ENCODE assay signal across 18 cellular contexts in genomic region chr1:147569587-147570241, GRCh38. TPM values are rescaled to one million over a fixed set of nuclear protein-coding genes. Genes with fewer than 3 reads are reported as not detected.
A peak's percentile ranks its signal among the peaks of the same experiment; 100 is the strongest.
DNase-seq lines count a peak whose midpoint lies in the region; ATAC-seq, FAIRE-seq and TF ChIP-seq lines count a peak whose summit lies in the region.
"Had no signal": no experiment of that assay in that cellular context is flagged by ENCODE, and none has a peak within 500 bp of the region (broad histone marks: within the 10 kb centered on the region; RNA-seq: fewer than 3 reads in every experiment).

No MANE protein-coding gene starts in this region.

- peaks cover 6% of the 10 kb centered on the region for H3K27me3 ChIP-seq in keratinocyte (ENCODE audit: control insufficient read depth, extremely low read depth, insufficient read depth, low read length)
- H3K27me3 ChIP-seq in mammary epithelial cell (ENCODE audit: insufficient read depth, low read length) = peaks cover 4% of the 10 kb centered on the region
- H3K27me3 ChIP-seq: BE2C had no signal

- H3K9me3 Mint-ChIP-seq in activated naive CD4-positive, alpha-beta T cell treated with anti-CD3 and anti-CD28 coated beads, Interleukin-2, amount 50 U/mL, for 72 hours = no peaks in the 10 kb centered on the region
- H3K9me3 Mint-ChIP-seq in activated T-helper 17 cell treated with anti-CD3 and anti-CD28 coated beads, Interleukin-2, amount 50 U/mL, for 72 hours = no peaks in the 10 kb centered on the region

- H3K4me2 ChIP-seq in keratinocyte (ENCODE audit: control insufficient read depth, extremely low read depth, insufficient read depth, low read depth, low read length) (no peak overlapping the region), mammary epithelial cell (ENCODE audit: insufficient read depth, low read depth, low read length) (no peak overlapping the region)

- H3K4me1 ChIP-seq in keratinocyte (ENCODE audit: control insufficient read depth, extremely low read depth, insufficient read depth, low read length) = no peaks in the 10 kb centered on the region
- no peaks in the 10 kb centered on the region for H3K4me1 ChIP-seq in mammary epithelial cell (ENCODE audit: insufficient read depth, low read length)
- H3K4me1 ChIP-seq: BE2C had no signal

- H3K27ac Mint-ChIP-seq in activated naive CD4-positive, alpha-beta T cell treated with anti-CD3 and anti-CD28 coated beads, Interleukin-2, amount 50 U/mL, for 72 hours = peak overlapping the region; percentile 42 to 63
- peak overlapping the region; percentile 44 for H3K27ac Mint-ChIP-seq in activated T-helper 17 cell treated with anti-CD3 and anti-CD28 coated beads, Interleukin-2, amount 50 U/mL, for 72 hours
- H3K27ac Mint-ChIP-seq: CD4-positive, alpha-beta memory T cell had no signal

- intact Hi-C loops in mammary epithelial cell (cut with micrococcal nuclease) = no loop called here
- intact Hi-C loops in lower leg skin (cut with DNase I; ENCODE audit: low total_unique reads) = no loop called here

- H2AFZ ChIP-seq in keratinocyte (ENCODE audit: control insufficient read depth, low read length) (no peak overlapping the region), mammary epithelial cell (ENCODE audit: low read depth, low read length) (no peak overlapping the region)

- peaks cover 3% of the 10 kb centered on the region for H3K27me3 Mint-ChIP-seq in activated T-helper 17 cell treated with anti-CD3 and anti-CD28 coated beads, Interleukin-2, amount 50 U/mL, for 72 hours

- H3K4me3 Mint-ChIP-seq in activated T-helper 17 cell treated with anti-CD3 and anti-CD28 coated beads, Interleukin-2, amount 50 U/mL, for 72 hours = peak overlapping the region; percentile 21
- H3K4me3 Mint-ChIP-seq: CD4-positive, alpha-beta memory T cell had no signal

- DNase-seq in activated naive CD4-positive, alpha-beta T cell treated with anti-CD3 and anti-CD28 coated beads, Interleukin-2, amount 50 U/mL, for 72 hours (ENCODE audit: low spot score in 2 of 2) = no peak
- no peak for DNase-seq in activated naive CD4-positive, alpha-beta T cell treated with anti-CD3 and anti-CD28 coated beads, Interleukin-2, amount 50 U/mL, for 16 hours
- DNase-seq in keratinocyte (ENCODE audit: low read depth, low spot score) (no peak), A172 (ENCODE audit: low spot score) (no peak), mammary epithelial cell (no peak), lower leg skin (ENCODE audit: low spot score in 2 of 2) (no peak)
- DNase-seq: BE2C; CD4-positive, alpha-beta memory T cell; DMS79 treated with DMSO at 0.1 percent for 48 hours; GOT3; NCI-H1417; NCI-H187 treated with DMSO at 0.1 percent for 48 hours; NCI-H345; NCI-H69; Right ventricle myocardium superior had no signal

- 70% methylated on average over 4 of the region's 4 CpGs for WGBS in mammary epithelial cell (ENCODE audit: low coverage, missing lambda C conversion rate)
- WGBS in lower leg skin, 2 donors = 88 to 91% methylated on average over 4 of the region's 4 CpGs

- peak; percentile 50 to 69 for ATAC-seq in activated naive CD4-positive, alpha-beta T cell treated with anti-CD3 and anti-CD28 coated beads, Interleukin-2, amount 50 U/mL, for 72 hours
- peak; percentile 39 for ATAC-seq in activated T-helper 17 cell treated with anti-CD3 and anti-CD28 coated beads, Interleukin-2, amount 50 U/mL, for 72 hours (replicated peaks)
- ATAC-seq: K562 had no signal

- H3K9me1 ChIP-seq in keratinocyte (ENCODE audit: control insufficient read depth, extremely low read depth, insufficient read depth, low read length) = no peaks in the 10 kb centered on the region

- H3K36me3 ChIP-seq in keratinocyte (ENCODE audit: control insufficient read depth in 2 of 2, extremely low read depth in 1 of 2, insufficient read depth in 2 of 2, low read length in 2 of 2) (no peaks in the 10 kb centered on the region), mammary epithelial cell (ENCODE audit: insufficient read depth, low read length) (no peaks in the 10 kb centered on the region)
- H3K36me3 ChIP-seq: BE2C had no signal

- no peak overlapping the region for H3K9ac ChIP-seq in keratinocyte (ENCODE audit: control insufficient read depth, extremely low read depth, insufficient read depth, low read length)
- no peak overlapping the region for H3K9ac ChIP-seq in mammary epithelial cell (ENCODE audit: insufficient read depth, low read length)

- FAIRE-seq in keratinocyte (lab: Jason Lieb, UNC) = peak; percentile 17
- FAIRE-seq: K562, RCC 7860 had no signal

- dilution Hi-C loops in keratinocyte (cut with MboI; ENCODE audit: extremely low pct_ligation_motif_present, low sequenced_read_pairs) (no loop called here), mammary epithelial cell (cut with HindIII; ENCODE audit: low sequenced_read_pairs) (no loop called here)

- TF ChIP-seq CTCF in keratinocyte (optimal IDR thresholded peaks at IDR 0.05 in 1 of 3, IDR thresholded peaks at IDR 0.05 in 1 of 3, conservative IDR thresholded peaks at IDR 0.05 in 1 of 3; ENCODE audit: extremely low read depth in 1 of 3, insufficient read depth in 2 of 3, low read length in 3 of 3) = no peak
- TF ChIP-seq CTCF in mammary epithelial cell (conservative IDR thresholded peaks at IDR 0.05 in 1 of 2, IDR thresholded peaks at IDR 0.05 in 1 of 2; ENCODE audit: extremely low read depth in 1 of 2, insufficient read depth in 1 of 2, low read depth in 1 of 2, low read length in 2 of 2) = no peak
- no peak for TF ChIP-seq CTCF in lower leg skin (IDR thresholded peaks at IDR 0.05)

- CTCF ChIA-PET in mammary epithelial cell (lab: Charles Lee; ENCODE audit: low non-redundant PET) = no interaction called here

- H3K36me3 Mint-ChIP-seq in activated naive CD4-positive, alpha-beta T cell treated with anti-CD3 and anti-CD28 coated beads, Interleukin-2, amount 50 U/mL, for 72 hours = no peaks in the 10 kb centered on the region
- peaks cover 4% of the 10 kb centered on the region for H3K36me3 Mint-ChIP-seq in activated T-helper 17 cell treated with anti-CD3 and anti-CD28 coated beads, Interleukin-2, amount 50 U/mL, for 72 hours (ENCODE audit: low read depth)

- peaks cover 8% of the 10 kb centered on the region for H3K4me1 Mint-ChIP-seq in activated T-helper 17 cell treated with anti-CD3 and anti-CD28 coated beads, Interleukin-2, amount 50 U/mL, for 72 hours

- H3K9me3 ChIP-seq in keratinocyte (ENCODE audit: control insufficient read depth, low read depth, low read length) (no peaks in the 10 kb centered on the region), mammary epithelial cell (replicated peaks; ENCODE audit: insufficient read depth, low read length) (no peaks in the 10 kb centered on the region)
- H3K9me3 ChIP-seq: BE2C had no signal

- in situ Hi-C loops in mammary epithelial cell (cut with MboI; ENCODE audit: low sequenced_read_pairs in 2 of 2) = no loop called here

- H4K20me1 ChIP-seq in keratinocyte (ENCODE audit: control insufficient read depth, extremely low read depth, insufficient read depth, low read length) (no peaks in the 10 kb centered on the region), mammary epithelial cell (ENCODE audit: insufficient read depth, low read length) (no peaks in the 10 kb centered on the region)

- H3K4me3 ChIP-seq in keratinocyte (ENCODE audit: control insufficient read depth in 2 of 3, extremely low read depth in 1 of 3, insufficient read depth in 2 of 3, low read depth in 1 of 3, low read length in 3 of 3) (no peak overlapping the region), mammary epithelial cell (replicated peaks in 1 of 3; ENCODE audit: insufficient read depth in 1 of 3, low read depth in 2 of 3, low read length in 3 of 3) (no peak overlapping the region), lower leg skin (ENCODE audit: low read depth, poor library complexity, severe bottlenecking) (no peak overlapping the region)
- H3K4me3 ChIP-seq: K562 had no signal

- H3K27ac ChIP-seq in keratinocyte (ENCODE audit: control insufficient read depth, insufficient read depth, low read length) = no peak overlapping the region
- no peak overlapping the region for H3K27ac ChIP-seq in mammary epithelial cell (ENCODE audit: insufficient read depth, low read depth, low read length)

- no TSS peak for BruUV-seq in mammary epithelial cell (replicated peaks; lab: Mats Ljungman, UMichigan)

- no peak for TF ChIP-seq POLR2A in lower leg skin (IDR thresholded peaks at IDR 0.05)

- no peaks in the 10 kb centered on the region for H3K79me2 ChIP-seq in keratinocyte (ENCODE audit: control insufficient read depth, insufficient read depth, low read length)
- H3K79me2 ChIP-seq in mammary epithelial cell (ENCODE audit: insufficient read depth, low read length) = no peaks in the 10 kb centered on the region

RNA-seq across cellular contexts. Expression of gene BCL9, which starts 28.4 kb away (rescaled TPM):
- total RNA-seq in activated naive CD4-positive, alpha-beta T cell treated with anti-CD3 and anti-CD28 coated beads, Interleukin-2, amount 50 U/mL, for 72 hours = 10 to 100 TPM; 24.8 to 34.3 TPM
- 10 to 100 TPM; 11.1 to 28.3 TPM for total RNA-seq in activated T-helper 17 cell treated with anti-CD3 and anti-CD28 coated beads, Interleukin-2, amount 50 U/mL, for 72 hours
- polyA plus RNA-seq in keratinocyte (1.5 to 7.9 TPM (median 3.2 TPM) in 3 replicates), mammary epithelial cell (4.1 TPM)
- 2.3 TPM for polyA plus RNA-seq in keratinocyte (2011; ENCODE audit: low read depth)
- 4.6 and 4.8 TPM in 2 replicates for polyA plus RNA-seq in keratinocyte (2011; cell fraction: cytosol; rRNA removed)
- 8.4 and 10.0 TPM in 2 replicates for polyA plus RNA-seq in keratinocyte (2011; cell fraction: nucleus; rRNA removed)
- polyA plus RNA-seq in keratinocyte (2012; ENCODE audit: low replicate concordance) = 2.2 and 7.7 TPM in 2 replicates
- polyA minus RNA-seq in keratinocyte (2.7 to 9.2 TPM (median 2.8 TPM) in 3 replicates), mammary epithelial cell (4.1 TPM)
- polyA minus RNA-seq in keratinocyte (2011; cell fraction: cytosol; rRNA and poly(A)+ RNA removed) = 5.8 TPM
- 3.2 and 7.8 TPM in 2 replicates for polyA minus RNA-seq in keratinocyte (2011; cell fraction: nucleus; rRNA and poly(A)+ RNA removed)
- total RNA-seq in A172 (2014; rRNA removed; shearing (Covaris generic)) = 6.0 and 8.9 TPM in 2 replicates
- total RNA-seq in mammary epithelial cell (10 to 100 TPM in 1 of 2 donors, 1 to 10 TPM in 1; 4.3 to 13.7 TPM), lower leg skin (10 to 100 TPM in 3 of 4 donors, 1 to 10 TPM in 1; 6.9 to 15.3 (median 12.8) TPM)
